Comparison of ENCODE assay signal across 9 cellular contexts in the genomic region with DNA sequence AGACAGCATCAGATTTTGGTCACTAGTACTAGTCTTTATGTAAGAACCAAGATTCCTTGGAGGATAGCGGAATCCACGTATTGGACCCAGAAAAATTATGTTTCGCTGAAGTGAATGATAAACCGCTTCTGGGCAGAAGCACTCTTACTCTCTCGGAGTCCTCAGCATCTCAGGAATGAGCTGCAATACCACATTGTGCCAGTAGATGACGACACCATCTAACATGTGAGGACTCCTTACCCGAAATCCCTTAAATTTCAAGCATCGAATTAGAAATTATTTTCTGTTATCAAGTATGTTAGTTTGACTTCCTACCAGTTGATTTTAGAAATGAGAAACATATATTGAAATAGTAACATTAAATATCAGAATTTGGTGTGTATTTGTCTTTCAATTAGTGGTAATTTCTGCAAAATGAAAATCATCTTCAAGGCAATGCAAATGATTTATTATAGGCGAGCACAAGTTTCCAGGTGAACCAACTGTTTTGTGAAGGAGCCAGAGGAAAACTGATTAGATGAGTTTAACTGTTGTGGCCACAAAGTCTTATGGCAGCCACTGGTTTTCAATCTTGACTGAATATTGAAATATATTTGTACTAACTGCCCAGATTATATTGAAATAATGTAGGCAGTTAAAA.
DNase-seq lines count a peak whose midpoint lies in the region; ATAC-seq, FAIRE-seq and TF ChIP-seq lines count a peak whose summit lies in the region.
"Had no signal": no experiment of that assay in that cellular context is flagged by ENCODE, and none has a peak within 500 bp of the region (broad histone marks: within the 10 kb centered on the region; RNA-seq: fewer than 3 reads in every experiment).

No MANE protein-coding gene starts in this region.

- WGBS in pancreas, 2 donors, result 7 to 9% methylated on average over 9 of the region's 9 CpGs
- WGBS in upper lobe of left lung, 2 donors, result 17 to 18% methylated on average over 9 of the region's 9 CpGs

- H3K36me3 ChIP-seq in pancreas (no peaks in the 10 kb centered on the region), upper lobe of left lung (no peaks in the 10 kb centered on the region)

- H3K4me1 Mint-ChIP-seq in activated T-helper 2 cell treated with anti-CD3 and anti-CD28 coated beads, Interferon-gamma antibody, Interleukin-2, Interleukin-4, amounts not matched to agents 10 μg/mL and 5 μg/mL and 100 μg/mL, durations not matched to agents 14 hours and 24 hours and 36 hours (ENCODE audit: low read depth), result peaks cover 27% of the 10 kb centered on the region
- H3K4me1 Mint-ChIP-seq: activated naive CD4-positive, alpha-beta T cell treated with anti-CD3 and anti-CD28 coated beads, Interleukin-2, amount 50 U/mL, for 24 hours had no signal

- H3K4me3 Mint-ChIP-seq in activated T-helper 2 cell treated with anti-CD3 and anti-CD28 coated beads, Interferon-gamma antibody, Interleukin-2, Interleukin-4, amounts not matched to agents 10 μg/mL and 5 μg/mL and 100 μg/mL, durations not matched to agents 14 hours and 24 hours and 36 hours (ENCODE audit: low read depth), result no peak overlapping the region
- H3K4me3 Mint-ChIP-seq: activated naive CD4-positive, alpha-beta T cell treated with anti-CD3 and anti-CD28 coated beads, Interleukin-2, amount 50 U/mL, for 24 hours had no signal

- CTCF ChIA-PET in RWPE1 (lab: Yijun Ruan, JAX), result interaction anchor here (0.6 to 2.3 kb wide), 7 partner anchors 12 to 826 kb away, joined by 3 to 7 read pairs (median 3); partner anchors contain the start of gene CAMK4

- H3K4me3 ChIP-seq in pancreas (no peak overlapping the region), upper lobe of left lung (no peak overlapping the region)

- H3K27me3 ChIP-seq in foreskin keratinocyte (no peaks in the 10 kb centered on the region), pancreas (no peaks in the 10 kb centered on the region), upper lobe of left lung (no peaks in the 10 kb centered on the region)

- H3K27ac ChIP-seq in RWPE1, result no peak overlapping the region
- H3K27ac ChIP-seq in foreskin keratinocyte, result no peak overlapping the region
- H3K27ac ChIP-seq in pancreas, result no peak overlapping the region
- H3K27ac ChIP-seq in upper lobe of left lung, result no peak overlapping the region

- no peak for TF ChIP-seq POLR2A in upper lobe of left lung (IDR thresholded peaks at IDR 0.05)

- intact Hi-C loops in activated T-helper 2 cell treated with anti-CD3 and anti-CD28 coated beads, Interferon-gamma antibody, Interleukin-2, Interleukin-4, amounts not matched to agents 10 μg/mL and 5 μg/mL and 100 μg/mL, durations not matched to agents 14 hours and 24 hours and 36 hours (cut with micrococcal nuclease), result loop anchor here (1.0 to 2.0 kb wide), 5 partner anchors 67 to 989 kb away; partner anchors contain the start of gene CAMK4
- intact Hi-C loops in pancreas (cut with DNase I), result loop anchor here in 2 of 3 donors (5.0 to 10.0 kb wide), 2 partner anchors 119 to 987 kb away; no protein-coding TSS in a partner anchor

- TF ChIP-seq EP300 in upper lobe of left lung (IDR thresholded peaks at IDR 0.05), result no peak

- in situ Hi-C loops in KBM-7 (cut with MboI; ENCODE audit: low pct_unique_long_range_greater_than_20kb, low sequenced_read_pairs), result no loop called here

- H3K4me1 ChIP-seq in foreskin keratinocyte, result no peaks in the 10 kb centered on the region
- H3K4me1 ChIP-seq in pancreas, result no peaks in the 10 kb centered on the region
- no peaks in the 10 kb centered on the region for H3K4me1 ChIP-seq in upper lobe of left lung

- POLR2A ChIA-PET in RWPE1 (lab: Yijun Ruan, JAX; ENCODE audit: low non-redundant PET), result no interaction called here

- H3K27ac Mint-ChIP-seq in activated T-helper 2 cell treated with anti-CD3 and anti-CD28 coated beads, Interferon-gamma antibody, Interleukin-2, Interleukin-4, amounts not matched to agents 10 μg/mL and 5 μg/mL and 100 μg/mL, durations not matched to agents 14 hours and 24 hours and 36 hours, result no peak overlapping the region
- H3K27ac Mint-ChIP-seq: activated naive CD4-positive, alpha-beta T cell treated with anti-CD3 and anti-CD28 coated beads, Interleukin-2, amount 50 U/mL, for 24 hours had no signal

- DNase-seq in CMK (ENCODE audit: low read depth), result peak; percentile 50
- DNase-seq in KBM-7, result peak; percentile 70
- peak; percentile 69 for DNase-seq in RWPE1 (ENCODE audit: low spot score)
- peak; percentile 61 for DNase-seq in activated T-helper 2 cell treated with anti-CD3 and anti-CD28 coated beads, Interferon-gamma antibody, Interleukin-2, Interleukin-4, amounts not matched to agents 10 μg/mL and 5 μg/mL and 100 μg/mL, durations not matched to agents 14 hours and 24 hours and 36 hours (ENCODE audit: low spot score)
- DNase-seq in foreskin keratinocyte, result peak in 1 of 2 donors; percentile 51
- peak in 4 of 6 donors; percentile 23 to 72 (median 34) for DNase-seq in pancreas
- peak in 1 of 2 donors; percentile 51 for DNase-seq in upper lobe of left lung

- ATAC-seq in GM19438 (IDR thresholded peaks at IDR 0.05; ENCODE audit: low read depth, unreplicated experiment), result peak; percentile 77
- peak; percentile 75 for ATAC-seq in foreskin keratinocyte
- peak in 3 of 4 donors; percentile 86 to 91 (median 90) for ATAC-seq in pancreas
- peak in 1 of 2 donors; percentile 87 for ATAC-seq in upper lobe of left lung (ENCODE audit: low FRiP score in 2 of 2)

- TF ChIP-seq CTCF in RWPE1 (conservative IDR thresholded peaks at IDR 0.05; ENCODE audit: low read depth) (peak; percentile 100), foreskin keratinocyte (conservative IDR thresholded peaks at IDR 0.05) (peak; percentile 99), pancreas (IDR thresholded peaks at IDR 0.05) (peak; percentile 94 to 99 (median 97)), upper lobe of left lung (IDR thresholded peaks at IDR 0.05) (peak; percentile 76 to 99 (median 92))

- no peaks in the 10 kb centered on the region for H3K9me3 ChIP-seq in pancreas
- no peaks in the 10 kb centered on the region for H3K9me3 ChIP-seq in upper lobe of left lung

- H3K9me3 Mint-ChIP-seq in activated T-helper 2 cell treated with anti-CD3 and anti-CD28 coated beads, Interferon-gamma antibody, Interleukin-2, Interleukin-4, amounts not matched to agents 10 μg/mL and 5 μg/mL and 100 μg/mL, durations not matched to agents 14 hours and 24 hours and 36 hours, result no peaks in the 10 kb centered on the region
- H3K9me3 Mint-ChIP-seq: activated naive CD4-positive, alpha-beta T cell treated with anti-CD3 and anti-CD28 coated beads, Interleukin-2, amount 50 U/mL, for 24 hours had no signal

- H3K27me3 Mint-ChIP-seq in activated T-helper 2 cell treated with anti-CD3 and anti-CD28 coated beads, Interferon-gamma antibody, Interleukin-2, Interleukin-4, amounts not matched to agents 10 μg/mL and 5 μg/mL and 100 μg/mL, durations not matched to agents 14 hours and 24 hours and 36 hours (ENCODE audit: low read depth), result peaks cover 1% of the 10 kb centered on the region
- H3K27me3 Mint-ChIP-seq: activated naive CD4-positive, alpha-beta T cell treated with anti-CD3 and anti-CD28 coated beads, Interleukin-2, amount 50 U/mL, for 24 hours had no signal

- H3K36me3 Mint-ChIP-seq in activated T-helper 2 cell treated with anti-CD3 and anti-CD28 coated beads, Interferon-gamma antibody, Interleukin-2, Interleukin-4, amounts not matched to agents 10 μg/mL and 5 μg/mL and 100 μg/mL, durations not matched to agents 14 hours and 24 hours and 36 hours (ENCODE audit: low read depth), result no peaks in the 10 kb centered on the region
- H3K36me3 Mint-ChIP-seq: activated naive CD4-positive, alpha-beta T cell treated with anti-CD3 and anti-CD28 coated beads, Interleukin-2, amount 50 U/mL, for 24 hours had no signal

- FAIRE-seq in pancreas (lab: Jason Lieb, UNC), result peak; percentile 37
